Comparison of ENCODE assay signal across 8 cellular contexts in genomic region chr11:47216141-47216798, GRCh38. TPM values are rescaled to one million over a fixed set of nuclear protein-coding genes. Genes with fewer than 3 reads are reported as not detected.
DNase-seq lines count a peak whose midpoint lies in the region; ATAC-seq and TF ChIP-seq lines count a peak whose summit lies in the region.

No MANE protein-coding gene starts in this region.

- H3K9me3 ChIP-seq in HCT116 (ENCODE audit: control insufficient read depth in 1 of 2, insufficient read depth in 1 of 2, low read depth in 1 of 2, low read length in 2 of 2) (no peaks in the 10 kb centered on the region), OCI-LY7 (ENCODE audit: low read length) (peaks cover 5% of the 10 kb centered on the region; the same call in 1 of the 2 replicates)

- RAD21 ChIA-PET in HCT116 (lab: Charles Lee; ENCODE audit: low non-redundant PET in 1 of 2, low total read pairs in 2 of 2, uncharacterized antibody in 2 of 2, unreplicated experiment in 2 of 2): no interaction called here

- H4K20me1 ChIP-seq in HCT116 (ENCODE audit: insufficient read depth) (no peaks in the 10 kb centered on the region), OCI-LY7 (ENCODE audit: insufficient read depth, low read length) (no peaks in the 10 kb centered on the region)

- TF ChIP-seq CTCF in HCT116 (IDR thresholded peaks at IDR 0.05 in 2 of 3, conservative IDR thresholded peaks at IDR 0.05 in 1 of 3; ENCODE audit: borderline replicate concordance in 1 of 3, insufficient read depth in 1 of 3, low read depth in 2 of 3, low read length in 2 of 3) (no peak), OCI-LY7 (conservative IDR thresholded peaks at IDR 0.05; ENCODE audit: low read length) (peak; percentile 70)

- peak; percentile 45 for ATAC-seq in HCT116
- ATAC-seq in left cardiac atrium: peak in 1 of 2 donors; percentile 38
- no peak for ATAC-seq in GM19035 (IDR thresholded peaks at IDR 0.05; ENCODE audit: unreplicated experiment)

- H3K4me1 ChIP-seq in HCT116 (ENCODE audit: control insufficient read depth in 1 of 2, insufficient read depth in 2 of 2, low read length in 2 of 2) (peaks cover 19 to 56% of the 10 kb centered on the region in 2 experiments), OCI-LY7 (ENCODE audit: insufficient read depth, low read length, poor library complexity, severe bottlenecking) (peaks cover 68% of the 10 kb centered on the region)

- CTCF ChIA-PET in HCT116 (lab: Charles Lee): interaction anchor here (1.5 to 1.7 kb wide), 2 partner anchors 33 to 37 kb away, joined by 3 read pairs; partner anchors contain the start of gene ACP2
- CTCF ChIA-PET in OCI-LY7 (lab: Charles Lee; ENCODE audit: unreplicated experiment): interaction anchor here (0.9 to 2.4 kb wide), 3 partner anchors 32 to 196 kb away, joined by 3 to 10 read pairs (median 3); partner anchors contain the start of gene ACP2

- DNase-seq in EL: peak; percentile 92
- DNase-seq in HCT116 (ENCODE audit: low read depth, low spot score): peak; percentile 45
- DNase-seq in OCI-LY7 (ENCODE audit: low spot score): peak; percentile 76
- DNase-seq in activated effector memory CD4-positive, alpha-beta T cell treated with Interleukin-2 at 50 U/mL for 16 hours: peak; percentile 54
- peak; percentile 70 for DNase-seq in left cardiac atrium
- DNase-seq in retina: peak; percentile 42
- DNase-seq in NK-92 (lab: John Stamatoyannopoulos, UW; ENCODE audit: unreplicated experiment): no peak

- H3K4me3 ChIP-seq in HCT116 (replicated peaks in 1 of 2; ENCODE audit: low read depth in 1 of 2, low read length in 2 of 2): peak overlapping the region; percentile 58 to 73
- H3K4me3 ChIP-seq in OCI-LY7 (ENCODE audit: low read depth, low read length, poor library complexity, severe bottlenecking): peak overlapping the region; percentile 69

- intact Hi-C loops in HCT116 (cut with micrococcal nuclease) (loop anchor here (5.0 kb wide), 1 partner anchor 39 kb away; the partner anchor contains the start of gene ARFGAP2), OCI-LY7 (cut with micrococcal nuclease; ENCODE audit: unreplicated experiment) (loop anchor here (1.0 to 5.0 kb wide), 2 partner anchors 32 to 104 kb away; partner anchors contain the start of gene ACP2), left cardiac atrium (cut with DNase I) (loop anchor here in 1 of 2 donors (5.0 kb wide), 1 partner anchor 39 kb away; the partner anchor contains the start of gene ARFGAP2)

- no peaks in the 10 kb centered on the region for H3K27me3 ChIP-seq in HCT116 (ENCODE audit: insufficient read depth, low read length)

- H3K79me2 ChIP-seq in HCT116 (ENCODE audit: insufficient read depth, low read length) (peaks cover 43% of the 10 kb centered on the region), OCI-LY7 (ENCODE audit: insufficient read depth, low read depth, low read length) (no peaks in the 10 kb centered on the region)

- H3K9me2 ChIP-seq in HCT116 (ENCODE audit: insufficient read depth): no peaks in the 10 kb centered on the region
- no peaks in the 10 kb centered on the region for H3K9me2 ChIP-seq in OCI-LY7 (ENCODE audit: insufficient read depth, low read length)

- peak overlapping the region; percentile 90 for H3K9ac ChIP-seq in HCT116 (ENCODE audit: low read length)

- H2AFZ ChIP-seq in HCT116 (ENCODE audit: low read depth, low read length, poor library complexity, severe bottlenecking) (no peak overlapping the region), OCI-LY7 (ENCODE audit: low read length) (no peak overlapping the region)

- H3K4me2 ChIP-seq in HCT116 (ENCODE audit: low read length) (peak overlapping the region; percentile 94), OCI-LY7 (ENCODE audit: low read length) (peak overlapping the region; percentile 82)

- TF ChIP-seq POLR2A in HCT116 (IDR thresholded peaks at IDR 0.05; ENCODE audit: borderline replicate concordance, extremely low read depth, insufficient read depth, insufficient read length): no peak

- TF ChIP-seq RAD21 in HCT116 (IDR thresholded peaks at IDR 0.05; ENCODE audit: low read depth): no peak

- no peaks in the 10 kb centered on the region for H3K36me3 ChIP-seq in HCT116 (ENCODE audit: control insufficient read depth in 1 of 2, insufficient read depth in 2 of 2, low read length in 2 of 2)
- peaks cover 5% of the 10 kb centered on the region for H3K36me3 ChIP-seq in OCI-LY7 (ENCODE audit: insufficient read depth, low read length)

- H3K27ac ChIP-seq in HCT116 (ENCODE audit: low read depth, low read length) (peak overlapping the region; percentile 93), OCI-LY7 (ENCODE audit: low read depth, low read length, poor library complexity, severe bottlenecking) (peak overlapping the region; percentile 54)

- POLR2A ChIA-PET in HCT116 (lab: Charles Lee): interaction anchor here (1.4 to 2.8 kb wide), 2 partner anchors 30 to 33 kb away, joined by 4 to 29 read pairs; partner anchors contain the start of genes ACP2 and PACSIN3
- POLR2A ChIA-PET in OCI-LY7 (lab: Charles Lee): interaction anchor here (0.7 to 3.6 kb wide), 4 partner anchors 32 to 785 kb away, joined by 3 to 25 read pairs (median 4); partner anchors contain the start of gene ACP2

- BruUV-seq in HCT116 (replicated peaks; lab: Mats Ljungman, UMichigan): no TSS peak
- no TSS peak for BruUV-seq in OCI-LY7 (replicated peaks; lab: Mats Ljungman, UMichigan)

TF ChIP-seq in HCT116, 20 proteins besides CTCF, POLR2A, EP300 and RAD21 (continues in another document):
- TF ChIP-seq CEBPB (IDR thresholded peaks at IDR 0.05; ENCODE audit: low read depth) (no peak; the same call in 1 of the 2 replicates), FOSL1 (IDR thresholded peaks at IDR 0.05; ENCODE audit: low read depth) (peak; percentile 74), JUND (IDR thresholded peaks at IDR 0.05) (peak; percentile 82), SRF (IDR thresholded peaks at IDR 0.05; ENCODE audit: low read depth) (no peak), SP1 (IDR thresholded peaks at IDR 0.05; ENCODE audit: low read depth) (peak; percentile 57), ZBTB33 (IDR thresholded peaks at IDR 0.05; ENCODE audit: extremely low read depth, insufficient replicate concordance, low read length) (no peak), ZFX (IDR thresholded peaks at IDR 0.05) (no peak), SIN3A (IDR thresholded peaks at IDR 0.05; ENCODE audit: low read depth) (0 out of 2 replicates have a peak, but pooled peaks have one; percentile 28), YY1 (IDR thresholded peaks at IDR 0.05; ENCODE audit: extremely low read depth, insufficient replicate concordance, low read depth, low read length) (peak; percentile 3), POLR2AphosphoS5 (IDR thresholded peaks at IDR 0.05; ENCODE audit: low read depth, low read length) (peak; percentile 51; the same call in 1 of the 2 replicates)

RNA-seq across cellular contexts. Expression of gene DDB2, which starts 1.5 kb away (rescaled TPM):
- 64.0 TPM for total RNA-seq in HCT116 (2021; ENCODE audit: unreplicated experiment)
- 83.8 and 91.5 TPM in 2 replicates for polyA plus RNA-seq in HCT116 (2012)
- total RNA-seq in OCI-LY7 (2014; rRNA removed; shearing (Covaris generic)): 15.6 and 19.9 TPM in 2 replicates
- 36.0 and 39.4 TPM in 2 replicates for total RNA-seq in OCI-LY7 (2022)
- 10 to 100 TPM; 10.4 to 10.8 TPM for total RNA-seq in left cardiac atrium

RNA-seq across cellular contexts. Expression of gene PACSIN3, which starts 30.0 kb away (rescaled TPM):
- total RNA-seq in HCT116 (2021; ENCODE audit: unreplicated experiment) (63.1 TPM), OCI-LY7 (2022) (not detected in 2 replicates), left cardiac atrium (100 to 1,000 TPM; 108 to 126 TPM)
- 42.3 and 43.9 TPM in 2 replicates for polyA plus RNA-seq in HCT116 (2012)
- not detected in 2 replicates for total RNA-seq in OCI-LY7 (2014; rRNA removed; shearing (Covaris generic))

RNA-seq across cellular contexts. Expression of gene ACP2, which starts 32.3 kb away (rescaled TPM):
- total RNA-seq in HCT116 (2021; ENCODE audit: unreplicated experiment) (21.5 TPM), OCI-LY7 (2022) (24.2 and 26.5 TPM in 2 replicates), left cardiac atrium (10 to 100 TPM; 25.1 to 26.2 TPM)
- polyA plus RNA-seq in HCT116 (2012): 18.0 and 19.6 TPM in 2 replicates
- total RNA-seq in OCI-LY7 (2014; rRNA removed; shearing (Covaris generic)): 24.5 TPM in 2 replicates

RNA-seq across cellular contexts. Expression of gene ARFGAP2, which starts 39.6 kb away (rescaled TPM):
- total RNA-seq in HCT116 (2021; ENCODE audit: unreplicated experiment) (73.5 TPM), OCI-LY7 (2022) (126 and 135 TPM in 2 replicates), left cardiac atrium (10 to 100 TPM; 41.4 to 54.4 TPM)
- polyA plus RNA-seq in HCT116 (2012): 49.0 and 50.0 TPM in 2 replicates
- total RNA-seq in OCI-LY7 (2014; rRNA removed; shearing (Covaris generic)): 116 and 136 TPM in 2 replicates

RNA-seq across cellular contexts. Expression of gene NR1H3, which starts 41.5 kb away (rescaled TPM):
- 23.5 TPM for total RNA-seq in HCT116 (2021; ENCODE audit: unreplicated experiment)
- 27.0 and 27.2 TPM in 2 replicates for polyA plus RNA-seq in HCT116 (2012)
- 6.2 and 7.7 TPM in 2 replicates for total RNA-seq in OCI-LY7 (2014; rRNA removed; shearing (Covaris generic))
- 14.4 and 14.7 TPM in 2 replicates for total RNA-seq in OCI-LY7 (2022)
- total RNA-seq in left cardiac atrium: 10 to 100 TPM; 18.2 to 44.9 TPM

Comparison
In these comparisons a context has a peak if more than half of its experiments do, and no peak if none do; other contexts are left out.
1. RNA of gene PACSIN3, which starts 30.0 kb away (total RNA-seq): 108 to 126 TPM in left cardiac atrium and 63.1 TPM in HCT116 (single experiment); not detected in OCI-LY7; every median in the first group is over 10 times any median in the second.